In the genomic region with DNA sequence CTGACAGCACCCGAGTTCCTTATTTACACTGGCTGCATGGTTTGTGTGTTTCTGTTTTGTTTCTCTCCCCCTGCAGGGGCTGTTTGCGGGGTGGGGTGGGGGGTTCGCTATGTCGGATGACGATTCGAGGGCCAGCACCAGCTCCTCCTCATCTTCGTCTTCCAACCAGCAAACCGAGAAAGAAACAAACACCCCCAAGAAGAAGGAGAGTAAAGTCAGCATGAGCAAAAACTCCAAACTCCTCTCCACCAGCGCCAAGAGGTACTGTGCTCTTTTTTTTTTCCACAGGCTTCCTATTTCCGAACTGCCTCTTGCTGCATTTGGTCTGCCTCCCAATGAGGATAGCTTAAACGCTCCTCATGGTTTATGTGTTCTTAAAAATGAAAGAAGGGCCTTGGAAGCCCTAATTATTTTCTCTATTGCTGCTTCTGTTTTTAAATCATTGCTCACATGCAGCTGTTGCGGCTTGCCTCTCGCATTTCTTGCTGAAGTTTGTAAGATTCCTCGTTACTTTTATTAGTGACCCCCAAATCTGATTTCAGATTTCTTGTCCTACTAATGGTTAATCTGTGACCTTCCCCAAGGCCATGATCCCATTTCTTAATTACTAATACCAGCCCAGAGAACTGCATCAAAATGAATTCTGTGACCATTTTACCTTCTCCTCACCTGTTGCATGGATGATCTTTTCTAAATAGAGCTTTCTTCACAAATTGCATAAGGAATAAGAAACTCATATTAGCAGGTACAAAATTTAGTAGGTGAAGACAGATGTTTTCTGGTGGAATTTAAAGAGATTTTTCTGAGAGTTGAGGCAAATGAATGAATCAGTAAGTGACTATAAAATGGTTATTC, we compare ENCODE assay signal across 1 cellular context.
TF ChIP-seq lines count a peak whose summit lies in the region.

No MANE protein-coding gene starts in this region.

TF ChIP-seq in HEK293, 187 proteins besides CTCF, POLR2A, EP300 and RAD21 (continued from another document and continues in another):
- TF ChIP-seq ATF2 (tag by site-specific recombination; IDR thresholded peaks at IDR 0.05; ENCODE audit: low read depth) (no peak), ZNF777 (tag by site-specific recombination; IDR thresholded peaks at IDR 0.05; ENCODE audit: borderline replicate concordance) (no peak), ZNF423 (tag by site-specific recombination; IDR thresholded peaks at IDR 0.05) (no peak), ZNF19 (tag by site-specific recombination; IDR thresholded peaks at IDR 0.05; ENCODE audit: low read depth) (no peak), YY2 (tag by site-specific recombination; IDR thresholded peaks at IDR 0.05) (no peak), ZNF645 (tag by site-specific recombination; IDR thresholded peaks at IDR 0.05) (no peak), ZNF280D (tag by site-specific recombination; IDR thresholded peaks at IDR 0.05) (no peak), ZBTB20 (tag by site-specific recombination; IDR thresholded peaks at IDR 0.05) (peak; percentile 66; the same call in 1 of the 2 replicates), ZNF366 (tag by site-specific recombination; conservative IDR thresholded peaks at IDR 0.05) (no peak), ZSCAN16 (tag by site-specific recombination; IDR thresholded peaks at IDR 0.05) (no peak), ZNF571 (tag by site-specific recombination; IDR thresholded peaks at IDR 0.05) (no peak), PRDM1 (tag by site-specific recombination; IDR thresholded peaks at IDR 0.05) (no peak), ZNF341 (tag by site-specific recombination; IDR thresholded peaks at IDR 0.05; ENCODE audit: low read depth) (no peak; the same call in 1 of the 2 replicates), TSHZ1 (tag by site-specific recombination; IDR thresholded peaks at IDR 0.05; ENCODE audit: borderline replicate concordance) (no peak), ZNF132 (tag by site-specific recombination; IDR thresholded peaks at IDR 0.05; ENCODE audit: borderline replicate concordance) (no peak), ZNF629 (tag by site-specific recombination; IDR thresholded peaks at IDR 0.05) (no peak), SCRT2 (tag by site-specific recombination; IDR thresholded peaks at IDR 0.05) (peak; percentile 98), ZNF221 (tag by site-specific recombination; IDR thresholded peaks at IDR 0.05; ENCODE audit: borderline replicate concordance) (no peak), BCL11A (tag by site-specific recombination; IDR thresholded peaks at IDR 0.05; ENCODE audit: low read depth) (no peak), ZNF184 (tag by site-specific recombination; IDR thresholded peaks at IDR 0.05) (no peak), RBAK (tag by site-specific recombination; IDR thresholded peaks at IDR 0.05) (no peak), ZEB2 (tag by site-specific recombination; IDR thresholded peaks at IDR 0.05) (0 out of 2 replicates have a peak, but pooled peaks have one; percentile 39), KLF9 (tag by site-specific recombination; IDR thresholded peaks at IDR 0.05; ENCODE audit: low read depth) (no peak), ZNF302 (tag by site-specific recombination; IDR thresholded peaks at IDR 0.05; ENCODE audit: low read depth) (no peak), ZIC2 (tag by site-specific recombination; IDR thresholded peaks at IDR 0.05) (peak; percentile 47; the same call in 1 of the 2 replicates), ZXDB (tag by site-specific recombination; IDR thresholded peaks at IDR 0.05) (0 out of 2 replicates have a peak, but pooled peaks have one; percentile 84), TCF7L2 (IDR thresholded peaks at IDR 0.05; ENCODE audit: borderline replicate concordance, low read depth, low read length) (no peak), ZNF561 (tag by site-specific recombination; IDR thresholded peaks at IDR 0.05; ENCODE audit: borderline replicate concordance) (no peak)
- TF ChIP-seq, protein P1, sequence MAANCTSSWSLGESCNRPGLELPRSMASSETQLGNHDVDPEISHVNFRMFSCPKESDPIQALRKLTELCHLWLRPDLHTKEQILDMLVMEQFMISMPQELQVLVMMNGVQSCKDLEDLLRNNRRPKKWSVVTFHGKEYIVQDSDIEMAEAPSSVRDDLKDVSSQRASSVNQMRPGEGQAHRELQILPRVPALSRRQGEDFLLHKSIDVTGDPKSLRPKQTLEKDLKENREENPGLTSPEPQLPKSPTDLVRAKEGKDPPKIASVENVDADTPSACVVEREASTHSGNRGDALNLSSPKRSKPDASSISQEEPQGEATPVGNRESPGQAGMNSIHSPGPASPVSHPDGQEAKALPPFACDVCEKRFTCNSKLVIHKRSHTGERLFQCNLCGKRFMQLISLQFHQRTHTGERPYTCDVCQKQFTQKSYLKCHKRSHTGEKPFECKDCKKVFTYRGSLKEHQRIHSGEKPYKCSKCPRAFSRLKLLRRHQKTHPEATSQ (tag by site-specific recombination; IDR thresholded peaks at IDR 0.05): no peak
- TF ChIP-seq, protein P2, sequence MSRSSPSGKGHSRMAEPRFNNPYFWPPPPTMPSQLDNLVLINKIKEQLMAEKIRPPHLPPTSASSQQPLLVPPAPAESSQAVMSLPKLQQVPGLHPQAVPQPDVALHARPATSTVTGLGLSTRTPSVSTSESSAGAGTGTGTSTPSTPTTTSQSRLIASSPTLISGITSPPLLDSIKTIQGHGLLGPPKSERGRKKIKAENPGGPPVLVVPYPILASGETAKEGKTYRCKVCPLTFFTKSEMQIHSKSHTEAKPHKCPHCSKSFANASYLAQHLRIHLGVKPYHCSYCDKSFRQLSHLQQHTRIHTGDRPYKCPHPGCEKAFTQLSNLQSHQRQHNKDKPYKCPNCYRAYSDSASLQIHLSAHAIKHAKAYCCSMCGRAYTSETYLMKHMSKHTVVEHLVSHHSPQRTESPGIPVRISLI (tag by site-specific recombination; IDR thresholded peaks at IDR 0.05): peak; percentile 35; the same call in 1 of the 2 replicates
- TF ChIP-seq, protein P3, sequence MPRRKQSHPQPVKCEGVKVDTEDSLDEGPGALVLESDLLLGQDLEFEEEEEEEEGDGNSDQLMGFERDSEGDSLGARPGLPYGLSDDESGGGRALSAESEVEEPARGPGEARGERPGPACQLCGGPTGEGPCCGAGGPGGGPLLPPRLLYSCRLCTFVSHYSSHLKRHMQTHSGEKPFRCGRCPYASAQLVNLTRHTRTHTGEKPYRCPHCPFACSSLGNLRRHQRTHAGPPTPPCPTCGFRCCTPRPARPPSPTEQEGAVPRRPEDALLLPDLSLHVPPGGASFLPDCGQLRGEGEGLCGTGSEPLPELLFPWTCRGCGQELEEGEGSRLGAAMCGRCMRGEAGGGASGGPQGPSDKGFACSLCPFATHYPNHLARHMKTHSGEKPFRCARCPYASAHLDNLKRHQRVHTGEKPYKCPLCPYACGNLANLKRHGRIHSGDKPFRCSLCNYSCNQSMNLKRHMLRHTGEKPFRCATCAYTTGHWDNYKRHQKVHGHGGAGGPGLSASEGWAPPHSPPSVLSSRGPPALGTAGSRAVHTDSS (tag by site-specific recombination; IDR thresholded peaks at IDR 0.05): 0 out of 2 replicates have a peak, but pooled peaks have one; percentile 51
- TF ChIP-seq, protein P4, sequence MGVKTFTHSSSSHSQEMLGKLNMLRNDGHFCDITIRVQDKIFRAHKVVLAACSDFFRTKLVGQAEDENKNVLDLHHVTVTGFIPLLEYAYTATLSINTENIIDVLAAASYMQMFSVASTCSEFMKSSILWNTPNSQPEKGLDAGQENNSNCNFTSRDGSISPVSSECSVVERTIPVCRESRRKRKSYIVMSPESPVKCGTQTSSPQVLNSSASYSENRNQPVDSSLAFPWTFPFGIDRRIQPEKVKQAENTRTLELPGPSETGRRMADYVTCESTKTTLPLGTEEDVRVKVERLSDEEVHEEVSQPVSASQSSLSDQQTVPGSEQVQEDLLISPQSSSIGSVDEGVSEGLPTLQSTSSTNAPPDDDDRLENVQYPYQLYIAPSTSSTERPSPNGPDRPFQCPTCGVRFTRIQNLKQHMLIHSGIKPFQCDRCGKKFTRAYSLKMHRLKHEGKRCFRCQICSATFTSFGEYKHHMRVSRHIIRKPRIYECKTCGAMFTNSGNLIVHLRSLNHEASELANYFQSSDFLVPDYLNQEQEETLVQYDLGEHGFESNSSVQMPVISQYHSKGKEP (tag by site-specific recombination; IDR thresholded peaks at IDR 0.05): 0 out of 2 replicates have a peak, but pooled peaks have one; percentile 43
- TF ChIP-seq, protein P5, sequence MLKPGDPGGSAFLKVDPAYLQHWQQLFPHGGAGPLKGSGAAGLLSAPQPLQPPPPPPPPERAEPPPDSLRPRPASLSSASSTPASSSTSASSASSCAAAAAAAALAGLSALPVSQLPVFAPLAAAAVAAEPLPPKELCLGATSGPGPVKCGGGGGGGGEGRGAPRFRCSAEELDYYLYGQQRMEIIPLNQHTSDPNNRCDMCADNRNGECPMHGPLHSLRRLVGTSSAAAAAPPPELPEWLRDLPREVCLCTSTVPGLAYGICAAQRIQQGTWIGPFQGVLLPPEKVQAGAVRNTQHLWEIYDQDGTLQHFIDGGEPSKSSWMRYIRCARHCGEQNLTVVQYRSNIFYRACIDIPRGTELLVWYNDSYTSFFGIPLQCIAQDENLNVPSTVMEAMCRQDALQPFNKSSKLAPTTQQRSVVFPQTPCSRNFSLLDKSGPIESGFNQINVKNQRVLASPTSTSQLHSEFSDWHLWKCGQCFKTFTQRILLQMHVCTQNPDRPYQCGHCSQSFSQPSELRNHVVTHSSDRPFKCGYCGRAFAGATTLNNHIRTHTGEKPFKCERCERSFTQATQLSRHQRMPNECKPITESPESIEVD (tag by site-specific recombination; IDR thresholded peaks at IDR 0.05): no peak
- TF ChIP-seq, protein P6, sequence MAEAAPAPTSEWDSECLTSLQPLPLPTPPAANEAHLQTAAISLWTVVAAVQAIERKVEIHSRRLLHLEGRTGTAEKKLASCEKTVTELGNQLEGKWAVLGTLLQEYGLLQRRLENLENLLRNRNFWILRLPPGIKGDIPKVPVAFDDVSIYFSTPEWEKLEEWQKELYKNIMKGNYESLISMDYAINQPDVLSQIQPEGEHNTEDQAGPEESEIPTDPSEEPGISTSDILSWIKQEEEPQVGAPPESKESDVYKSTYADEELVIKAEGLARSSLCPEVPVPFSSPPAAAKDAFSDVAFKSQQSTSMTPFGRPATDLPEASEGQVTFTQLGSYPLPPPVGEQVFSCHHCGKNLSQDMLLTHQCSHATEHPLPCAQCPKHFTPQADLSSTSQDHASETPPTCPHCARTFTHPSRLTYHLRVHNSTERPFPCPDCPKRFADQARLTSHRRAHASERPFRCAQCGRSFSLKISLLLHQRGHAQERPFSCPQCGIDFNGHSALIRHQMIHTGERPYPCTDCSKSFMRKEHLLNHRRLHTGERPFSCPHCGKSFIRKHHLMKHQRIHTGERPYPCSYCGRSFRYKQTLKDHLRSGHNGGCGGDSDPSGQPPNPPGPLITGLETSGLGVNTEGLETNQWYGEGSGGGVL (tag by site-specific recombination; IDR thresholded peaks at IDR 0.05): 0 out of 2 replicates have a peak, but pooled peaks have one; percentile 35
